Comparison of ENCODE assay signal across 1 cellular context in the genomic region with DNA sequence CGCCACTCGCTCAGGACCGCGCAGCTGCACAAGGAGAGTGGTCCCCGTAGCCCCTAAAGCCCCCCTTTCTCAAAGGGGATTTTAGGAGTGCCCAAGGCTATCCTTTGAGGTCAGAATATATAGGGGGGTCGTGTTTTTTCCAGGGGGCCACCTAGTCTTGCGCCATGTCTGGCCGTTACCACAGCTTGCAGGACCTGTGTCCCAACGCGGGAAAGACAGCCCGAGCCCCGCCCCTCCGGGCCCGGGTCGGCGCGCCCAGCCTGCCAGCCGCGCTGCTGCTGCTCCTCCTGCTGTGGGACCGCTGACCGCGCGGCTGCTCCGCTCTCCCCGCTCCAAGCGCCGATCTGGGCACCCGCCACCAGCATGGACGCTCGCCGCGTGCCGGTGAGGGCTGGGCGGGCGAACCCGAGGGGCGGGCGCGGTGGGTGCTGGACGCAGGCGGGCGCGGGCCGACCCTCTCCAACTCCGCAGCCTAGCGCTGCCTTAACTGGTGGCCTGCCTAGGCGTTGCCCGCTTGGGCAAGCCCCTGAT.
TF ChIP-seq lines count a peak whose summit lies in the region.

A gene (plus strand): TSS at position 272 of the 531 bp plus-strand sequence. CDS start 92 bp downstream, at position 364.

TF ChIP-seq in H1, 55 proteins besides CTCF, POLR2A, EP300 and RAD21 (continued from another document):
- TF ChIP-seq SUZ12 (IDR thresholded peaks at IDR 0.05; ENCODE audit: low read length), result no peak
- TF ChIP-seq SRF (IDR thresholded peaks at IDR 0.05; ENCODE audit: low read depth, low read length), result no peak
- no peak for TF ChIP-seq BRCA1 (IDR thresholded peaks at IDR 0.05; ENCODE audit: low read depth, low read length)
- TF ChIP-seq ZNF274 (IDR thresholded peaks at IDR 0.05; ENCODE audit: borderline replicate concordance, extremely low read depth, low read length), result no peak
- TF ChIP-seq SIX5 (IDR thresholded peaks at IDR 0.05; ENCODE audit: low read depth, low read length), result no peak
- TF ChIP-seq NRF1 (IDR thresholded peaks at IDR 0.05; ENCODE audit: low read depth, low read length), result no peak
- TF ChIP-seq SP4 (IDR thresholded peaks at IDR 0.05; ENCODE audit: low read length), result no peak; the same call in 1 of the 2 replicates
- TF ChIP-seq TEAD4 (IDR thresholded peaks at IDR 0.05; ENCODE audit: low read depth, low read length), result no peak
- TF ChIP-seq POU5F1 (IDR thresholded peaks at IDR 0.05; ENCODE audit: low read depth, low read length), result no peak
- TF ChIP-seq CREB1 (IDR thresholded peaks at IDR 0.05), result no peak; the same call in 1 of the 2 replicates
- TF ChIP-seq RBBP5 (IDR thresholded peaks at IDR 0.05; ENCODE audit: borderline replicate concordance, low read depth, low read length), result peak; percentile 22; the same call in 1 of the 2 replicates
- peak; percentile 66; the same call in 1 of the 2 replicates for TF ChIP-seq SP1 (IDR thresholded peaks at IDR 0.05; ENCODE audit: low read depth, low read length)
- TF ChIP-seq SIN3A (conservative IDR thresholded peaks at IDR 0.05 in 1 of 2, IDR thresholded peaks at IDR 0.05 in 1 of 2; ENCODE audit: low read depth in 1 of 2, low read length in 2 of 2), result no peak; a peak in 1 of 4 replicates
- TF ChIP-seq TAF1 (IDR thresholded peaks at IDR 0.05; ENCODE audit: low read depth, low read length), result peak; percentile 79
- TF ChIP-seq JUND (IDR thresholded peaks at IDR 0.05; ENCODE audit: low read length), result 0 out of 2 replicates have a peak, but pooled peaks have one; percentile 37
- no peak for TF ChIP-seq CHD1 (IDR thresholded peaks at IDR 0.05; ENCODE audit: low read depth, low read length)
- TF ChIP-seq KDM4A (IDR thresholded peaks at IDR 0.05; ENCODE audit: low read depth, low read length, severe bottlenecking), result no peak
- no peak for TF ChIP-seq KDM5A (IDR thresholded peaks at IDR 0.05; ENCODE audit: low read length)
- TF ChIP-seq HDAC2 (IDR thresholded peaks at IDR 0.05; ENCODE audit: borderline replicate concordance in 1 of 2, low read depth in 2 of 2, low read length in 2 of 2), result no peak
- peak; percentile 96 for TF ChIP-seq EGR1 (IDR thresholded peaks at IDR 0.05; ENCODE audit: borderline replicate concordance, low read depth, low read length)
- no peak for TF ChIP-seq SIRT6 (IDR thresholded peaks at IDR 0.05; ENCODE audit: low read length)
- TF ChIP-seq RNF2 (IDR thresholded peaks at IDR 0.05; ENCODE audit: borderline replicate concordance, low read depth, low read length, missing control alignments, poor library complexity, severe bottlenecking), result no peak
- TF ChIP-seq KDM1A (IDR thresholded peaks at IDR 0.05; ENCODE audit: borderline replicate concordance, low read length), result no peak
- peak; percentile 69 for TF ChIP-seq CTBP2 (IDR thresholded peaks at IDR 0.05; ENCODE audit: borderline replicate concordance, insufficient read depth, insufficient read length, low read length)
- TF ChIP-seq POLR2AphosphoS5 (IDR thresholded peaks at IDR 0.05; ENCODE audit: low read depth, low read length), result peak; percentile 74
- no peak for TF ChIP-seq FOSL1 (IDR thresholded peaks at IDR 0.05; ENCODE audit: insufficient read depth, low read depth, low read length)
- TF ChIP-seq, protein P1, sequence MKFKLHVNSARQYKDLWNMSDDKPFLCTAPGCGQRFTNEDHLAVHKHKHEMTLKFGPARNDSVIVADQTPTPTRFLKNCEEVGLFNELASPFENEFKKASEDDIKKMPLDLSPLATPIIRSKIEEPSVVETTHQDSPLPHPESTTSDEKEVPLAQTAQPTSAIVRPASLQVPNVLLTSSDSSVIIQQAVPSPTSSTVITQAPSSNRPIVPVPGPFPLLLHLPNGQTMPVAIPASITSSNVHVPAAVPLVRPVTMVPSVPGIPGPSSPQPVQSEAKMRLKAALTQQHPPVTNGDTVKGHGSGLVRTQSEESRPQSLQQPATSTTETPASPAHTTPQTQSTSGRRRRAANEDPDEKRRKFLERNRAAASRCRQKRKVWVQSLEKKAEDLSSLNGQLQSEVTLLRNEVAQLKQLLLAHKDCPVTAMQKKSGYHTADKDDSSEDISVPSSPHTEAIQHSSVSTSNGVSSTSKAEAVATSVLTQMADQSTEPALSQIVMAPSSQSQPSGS (IDR thresholded peaks at IDR 0.05; ENCODE audit: low read length), result no peak
- TF ChIP-seq, protein P2, sequence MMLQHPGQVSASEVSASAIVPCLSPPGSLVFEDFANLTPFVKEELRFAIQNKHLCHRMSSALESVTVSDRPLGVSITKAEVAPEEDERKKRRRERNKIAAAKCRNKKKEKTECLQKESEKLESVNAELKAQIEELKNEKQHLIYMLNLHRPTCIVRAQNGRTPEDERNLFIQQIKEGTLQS (IDR thresholded peaks at IDR 0.05; ENCODE audit: insufficient read depth, low read depth, low read length), result no peak
- TF ChIP-seq BCL11A (IDR thresholded peaks at IDR 0.05; ENCODE audit: low read depth in 2 of 2, low read length in 2 of 2), result no peak
- no peak for TF ChIP-seq CBX5 (IDR thresholded peaks at IDR 0.05; ENCODE audit: low read depth, low read length)
- TF ChIP-seq GTF2F1 (IDR thresholded peaks at IDR 0.05; ENCODE audit: borderline replicate concordance, low read depth, low read length), result no peak
- no peak for TF ChIP-seq CHD2 (IDR thresholded peaks at IDR 0.05; ENCODE audit: low read length)
- TF ChIP-seq, protein P3, sequence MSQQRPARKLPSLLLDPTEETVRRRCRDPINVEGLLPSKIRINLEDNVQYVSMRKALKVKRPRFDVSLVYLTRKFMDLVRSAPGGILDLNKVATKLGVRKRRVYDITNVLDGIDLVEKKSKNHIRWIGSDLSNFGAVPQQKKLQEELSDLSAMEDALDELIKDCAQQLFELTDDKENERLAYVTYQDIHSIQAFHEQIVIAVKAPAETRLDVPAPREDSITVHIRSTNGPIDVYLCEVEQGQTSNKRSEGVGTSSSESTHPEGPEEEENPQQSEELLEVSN (IDR thresholded peaks at IDR 0.05), result peak; percentile 94
- TF ChIP-seq PHF8 (conservative IDR thresholded peaks at IDR 0.05; ENCODE audit: low read depth, low read length), result peak; percentile 74
- TF ChIP-seq JUN (IDR thresholded peaks at IDR 0.05; ENCODE audit: low read depth, low read length), result no peak
- TF ChIP-seq TBP (IDR thresholded peaks at IDR 0.05; ENCODE audit: low read depth, low read length), result peak; percentile 64; the same call in 1 of the 2 replicates
- TF ChIP-seq ASH2L (IDR thresholded peaks at IDR 0.05; ENCODE audit: low read length), result no peak
- TF ChIP-seq TAF7 (optimal IDR thresholded peaks at IDR 0.05; ENCODE audit: borderline replicate concordance, low read depth, low read length), result peak; percentile 61
- no peak for TF ChIP-seq NANOG (IDR thresholded peaks at IDR 0.05; ENCODE audit: insufficient read depth, low read depth, low read length, poor library complexity, severe bottlenecking)
- TF ChIP-seq EZH2 (IDR thresholded peaks at IDR 0.05; ENCODE audit: low read depth, low read length, severe bottlenecking), result no peak
